8 cellular contexts compared by ENCODE assay signal in the genomic region with DNA sequence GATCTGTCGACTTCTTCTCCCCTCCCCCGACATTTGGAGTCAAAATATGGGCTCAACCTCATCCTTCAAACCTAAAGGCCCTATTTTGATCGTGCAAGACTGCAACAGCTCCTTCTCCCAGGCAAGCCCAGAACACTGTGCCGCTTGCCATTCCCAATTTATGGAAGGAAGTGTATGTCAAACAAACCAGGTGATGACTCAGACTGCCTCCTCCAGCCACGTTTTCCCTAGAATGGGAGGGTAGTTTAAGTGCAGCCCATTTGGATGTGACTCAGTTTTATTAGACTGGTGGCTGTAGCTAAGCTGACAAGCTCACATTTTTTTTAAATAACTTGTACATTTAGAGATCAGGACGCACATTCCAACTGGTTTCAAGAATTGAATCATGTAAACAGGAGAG.
DNase-seq lines count a peak whose midpoint lies in the region; ATAC-seq, FAIRE-seq and TF ChIP-seq lines count a peak whose summit lies in the region.

No MANE protein-coding gene starts in this region.

- TF ChIP-seq CTCF in A549 (IDR thresholded peaks at IDR 0.05), result no peak

- DNase-seq in A549 (ENCODE audit: low read depth in 1 of 2, low spot score in 1 of 2) (peak; percentile 59 to 82), HEK293T (ENCODE audit: extremely low spot score) (peak; percentile 25), amniotic epithelial cell (ENCODE audit: low read depth) (peak; percentile 93), kidney tubule cell (ENCODE audit: low spot score) (peak; percentile 94), COR-L47 (lab: John Stamatoyannopoulos, UW) (no peak), NOMO-1 (lab: John Stamatoyannopoulos, UW; ENCODE audit: unreplicated experiment in 2 of 2) (no peak)

- TF ChIP-seq EP300 in A549 (IDR thresholded peaks at IDR 0.05), result no peak

- H3K9me3 ChIP-seq in A549, result no peaks in the 10 kb centered on the region

- H3K27ac ChIP-seq in A549, result peak overlapping the region; percentile 74 to 85
- H3K27ac ChIP-seq in urinary bladder (ENCODE audit: low read depth), result peak overlapping the region; percentile 70

- WGBS in A549 (ENCODE audit: missing lambda C conversion rate), result 2% methylated on average over 6 of the region's 6 CpGs
- 9% methylated on average over 6 of the region's 6 CpGs for WGBS in urinary bladder

- ATAC-seq in A549 (peak; percentile 63 to 76), GM21390 (IDR thresholded peaks at IDR 0.05; ENCODE audit: unreplicated experiment) (no peak)

- H3K4me1 ChIP-seq in A549, result peaks cover 64% of the 10 kb centered on the region
- H3K4me1 ChIP-seq in urinary bladder (ENCODE audit: insufficient read depth), result no peaks in the 10 kb centered on the region

- POLR2A ChIA-PET in A549 (lab: Yijun Ruan, JAX), result interaction anchor here (1.2 to 2.0 kb wide), 2 partner anchors 12 to 37 kb away, joined by 3 to 7 read pairs; no protein-coding TSS in a partner anchor
- POLR2A ChIA-PET in HEK293T (lab: Yijun Ruan, JAX), result interaction anchor here (1.0 to 2.8 kb wide), 7 partner anchors 9 to 80 kb away, joined by 3 to 15 read pairs (median 6); no protein-coding TSS in a partner anchor

- H3K4me3 ChIP-seq in A549 (peak overlapping the region; percentile 42), urinary bladder (ENCODE audit: low read depth, low read length) (no peak overlapping the region)

- no peaks in the 10 kb centered on the region for H3K36me3 ChIP-seq in urinary bladder (ENCODE audit: insufficient read depth)

- TF ChIP-seq POLR2A in A549 (IDR thresholded peaks at IDR 0.05; ENCODE audit: low read length), result no peak

- CTCF ChIA-PET in A549 (lab: Yijun Ruan, JAX) (interaction anchor here (0.9 to 1.9 kb wide), 2 partner anchors 10 to 256 kb away, joined by 3 to 6 read pairs; no protein-coding TSS in a partner anchor), HEK293T (lab: Yijun Ruan, JAX) (interaction anchor here (0.6 to 0.7 kb wide), 2 partner anchors 12 to 46 kb away, joined by 3 read pairs; no protein-coding TSS in a partner anchor)

- H3K4me2 ChIP-seq in A549, result peak overlapping the region; percentile 68

- peak; percentile 100 for FAIRE-seq in A549 (lab: Jason Lieb, UNC)

- no peak for TF ChIP-seq RAD21 in A549 (conservative IDR thresholded peaks at IDR 0.05 in 1 of 2, IDR thresholded peaks at IDR 0.05 in 1 of 2)

TF ChIP-seq in A549, 52 proteins besides CTCF, POLR2A, EP300 and RAD21:
- TF ChIP-seq JUNB (IDR thresholded peaks at IDR 0.05), result peak; percentile 46
- TF ChIP-seq NFE2L2 (conservative IDR thresholded peaks at IDR 0.05; ENCODE audit: low read length), result no peak
- 0 out of 5 replicates have a peak, but pooled peaks of 1 of the 2 experiments have one; percentile 25 for TF ChIP-seq JUN (IDR thresholded peaks at IDR 0.05)
- TF ChIP-seq FOSL2 (IDR thresholded peaks at IDR 0.05), result no peak
- peak; percentile 90 for TF ChIP-seq FOSL2 (CRISPR knock-in tag; IDR thresholded peaks at IDR 0.05)
- TF ChIP-seq FOSB (CRISPR knock-in tag; IDR thresholded peaks at IDR 0.05), result no peak
- TF ChIP-seq GATA3 (IDR thresholded peaks at IDR 0.05; ENCODE audit: borderline replicate concordance), result peak; percentile 47; the same call in 1 of the 2 replicates
- TF ChIP-seq, protein P1, sequence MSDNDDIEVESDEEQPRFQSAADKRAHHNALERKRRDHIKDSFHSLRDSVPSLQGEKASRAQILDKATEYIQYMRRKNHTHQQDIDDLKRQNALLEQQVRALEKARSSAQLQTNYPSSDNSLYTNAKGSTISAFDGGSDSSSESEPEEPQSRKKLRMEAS (IDR thresholded peaks at IDR 0.05), result peak; percentile 79
- no peak for TF ChIP-seq RFX5 (IDR thresholded peaks at IDR 0.05)
TF ChIP-seq in A549: peak in this region for 5.

TF ChIP-seq in HEK293T, 16 proteins besides CTCF, POLR2A, EP300 and RAD21:
- TF ChIP-seq FOXK2 (IDR thresholded peaks at IDR 0.05) (no peak), FOXM1 (IDR thresholded peaks at IDR 0.05; ENCODE audit: borderline replicate concordance) (no peak), NFRKB (IDR thresholded peaks at IDR 0.05) (no peak), FOXA1 (IDR thresholded peaks at IDR 0.05) (no peak), HDGF (IDR thresholded peaks at IDR 0.05; ENCODE audit: borderline replicate concordance) (no peak)
- TF ChIP-seq, protein P2, sequence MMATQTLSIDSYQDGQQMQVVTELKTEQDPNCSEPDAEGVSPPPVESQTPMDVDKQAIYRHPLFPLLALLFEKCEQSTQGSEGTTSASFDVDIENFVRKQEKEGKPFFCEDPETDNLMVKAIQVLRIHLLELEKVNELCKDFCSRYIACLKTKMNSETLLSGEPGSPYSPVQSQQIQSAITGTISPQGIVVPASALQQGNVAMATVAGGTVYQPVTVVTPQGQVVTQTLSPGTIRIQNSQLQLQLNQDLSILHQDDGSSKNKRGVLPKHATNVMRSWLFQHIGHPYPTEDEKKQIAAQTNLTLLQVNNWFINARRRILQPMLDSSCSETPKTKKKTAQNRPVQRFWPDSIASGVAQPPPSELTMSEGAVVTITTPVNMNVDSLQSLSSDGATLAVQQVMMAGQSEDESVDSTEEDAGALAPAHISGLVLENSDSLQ (IDR thresholded peaks at IDR 0.05), result peak; percentile 26; the same call in 1 of the 2 replicates

Comparison
In these comparisons a context has a peak if more than half of its experiments do, and no peak if none do; other contexts are left out.
1. DNase-seq: peak in A549 (2 of 2), HEK293T (single experiment), amniotic epithelial cell (single experiment) and kidney tubule cell (single experiment); none in COR-L47 (single experiment) and NOMO-1 (0 of 2).